ENCODE assay signal across 9 cellular contexts in the genomic region with DNA sequence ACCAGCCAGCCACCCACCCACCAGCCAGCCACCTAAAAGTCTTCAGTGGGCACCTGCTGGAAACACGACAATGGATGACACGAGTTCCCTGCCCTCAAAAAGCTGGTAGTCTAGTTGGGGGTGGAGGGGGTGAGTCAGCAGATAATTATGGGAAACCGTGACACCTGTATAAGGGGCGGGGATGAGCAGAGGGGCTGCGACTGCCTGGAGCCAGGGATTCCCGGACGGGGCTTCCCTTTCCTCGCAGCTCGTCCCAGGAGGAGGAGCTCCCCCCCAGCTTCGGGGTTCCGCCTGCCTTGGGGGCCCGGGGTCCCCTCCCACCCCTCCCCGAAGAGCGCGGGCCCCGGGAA. TPM values are rescaled to one million over a fixed set of nuclear protein-coding genes. Genes with fewer than 3 reads are reported as not detected.
DNase-seq lines count a peak whose midpoint lies in the region; ATAC-seq and TF ChIP-seq lines count a peak whose summit lies in the region.
"Had no signal": no experiment of that assay in that cellular context is flagged by ENCODE, and none has a peak within 500 bp of the region (broad histone marks: within the 10 kb centered on the region; RNA-seq: fewer than 3 reads in every experiment).

No MANE protein-coding gene starts in this region.

- H3K27me3 ChIP-seq in right cardiac atrium (ENCODE audit: control insufficient read depth, insufficient read depth), result no peaks in the 10 kb centered on the region

- ATAC-seq in right cardiac atrium (peak in 1 of 2 donors; percentile 3), HG02970 (IDR thresholded peaks at IDR 0.05; ENCODE audit: low FRiP score, unreplicated experiment) (no peak)
- ATAC-seq in stimulated activated naive CD8-positive, alpha-beta T cell treated with anti-CD3 and anti-CD28 coated beads, Interleukin-15, amount 100 ng/mL, for 72 hours, result peak; percentile 19

- H2AFZ ChIP-seq in OCI-LY7 (ENCODE audit: low read length), result no peak overlapping the region

- no peaks in the 10 kb centered on the region for H3K79me2 ChIP-seq in OCI-LY7 (ENCODE audit: insufficient read depth, low read depth, low read length)

- peaks cover 65% of the 10 kb centered on the region for H3K27me3 Mint-ChIP-seq in T-helper 1 cell treated with Interleukin-12 subunit alpha and Interleukin-12 subunit beta and Interleukin-4 antibody, amounts not matched to agents 30 μg/mL and 1 μg/mL, for 36 hours (ENCODE audit: low read depth)
- peaks cover 47% of the 10 kb centered on the region for H3K27me3 Mint-ChIP-seq in stimulated activated naive CD8-positive, alpha-beta T cell treated with anti-CD3 and anti-CD28 coated beads, Interleukin-15, amount 100 ng/mL, for 72 hours

- H3K27ac Mint-ChIP-seq in T-helper 1 cell treated with Interleukin-12 subunit alpha and Interleukin-12 subunit beta and Interleukin-4 antibody, amounts not matched to agents 30 μg/mL and 1 μg/mL, for 36 hours, result no peak overlapping the region
- H3K27ac Mint-ChIP-seq in stimulated activated naive CD8-positive, alpha-beta T cell treated with anti-CD3 and anti-CD28 coated beads, Interleukin-15, amount 100 ng/mL, for 72 hours, result peak overlapping the region in 1 of 2 donors; percentile 19

- BruUV-seq in OCI-LY7 (replicated peaks; lab: Mats Ljungman, UMichigan), result no TSS peak

- no peak overlapping the region for H3K27ac ChIP-seq in OCI-LY7 (ENCODE audit: low read depth, low read length, poor library complexity, severe bottlenecking)
- H3K27ac ChIP-seq in right cardiac atrium (ENCODE audit: low read length), result no peak overlapping the region
- H3K27ac ChIP-seq: SJSA1 had no signal

- no peak overlapping the region for H3K4me3 ChIP-seq in OCI-LY7 (ENCODE audit: low read depth, low read length, poor library complexity, severe bottlenecking)
- H3K4me3 ChIP-seq in right cardiac atrium (ENCODE audit: low read length), result peak overlapping the region; percentile 65
- H3K4me3 ChIP-seq: SJSA1 had no signal

- H4K20me1 ChIP-seq in OCI-LY7 (ENCODE audit: insufficient read depth, low read length), result no peaks in the 10 kb centered on the region

- CTCF ChIA-PET in OCI-LY7 (lab: Charles Lee; ENCODE audit: unreplicated experiment), result interaction anchor here (0.5 to 2.7 kb wide), 11 partner anchors 25 to 186 kb away, joined by 3 to 20 read pairs (median 9); a partner anchor contains a TSS

- no peak for TF ChIP-seq CTCF in OCI-LY7 (conservative IDR thresholded peaks at IDR 0.05; ENCODE audit: low read length)

- no peaks in the 10 kb centered on the region for H3K9me3 ChIP-seq in OCI-LY7 (ENCODE audit: low read length)
- H3K9me3 ChIP-seq in right cardiac atrium (ENCODE audit: control insufficient read depth, low read length), result no peaks in the 10 kb centered on the region
- H3K9me3 ChIP-seq: SJSA1 had no signal

- H3K9me2 ChIP-seq in OCI-LY7 (ENCODE audit: insufficient read depth, low read length), result no peaks in the 10 kb centered on the region

- peak overlapping the region; percentile 31 for H3K4me3 Mint-ChIP-seq in T-helper 1 cell treated with Interleukin-12 subunit alpha and Interleukin-12 subunit beta and Interleukin-4 antibody, amounts not matched to agents 30 μg/mL and 1 μg/mL, for 36 hours
- peak overlapping the region; percentile 70 to 90 for H3K4me3 Mint-ChIP-seq in stimulated activated naive CD8-positive, alpha-beta T cell treated with anti-CD3 and anti-CD28 coated beads, Interleukin-15, amount 100 ng/mL, for 72 hours

- peaks cover 27% of the 10 kb centered on the region for H3K4me1 ChIP-seq in OCI-LY7 (ENCODE audit: insufficient read depth, low read length, poor library complexity, severe bottlenecking)
- no peaks in the 10 kb centered on the region for H3K4me1 ChIP-seq in right cardiac atrium (ENCODE audit: control insufficient read depth, insufficient read depth, low read length)

- H3K4me1 Mint-ChIP-seq in T-helper 1 cell treated with Interleukin-12 subunit alpha and Interleukin-12 subunit beta and Interleukin-4 antibody, amounts not matched to agents 30 μg/mL and 1 μg/mL, for 36 hours (ENCODE audit: low read depth), result peaks cover 21% of the 10 kb centered on the region
- peaks cover 45% of the 10 kb centered on the region for H3K4me1 Mint-ChIP-seq in stimulated activated naive CD8-positive, alpha-beta T cell treated with anti-CD3 and anti-CD28 coated beads, Interleukin-15, amount 100 ng/mL, for 72 hours

- DNase-seq in T-helper 1 cell (no peak), OCI-LY7 (ENCODE audit: low spot score) (no peak), right cardiac atrium (no peak), NOMO-1 treated with DMSO at 0.1 percent for 48 hours (lab: John Stamatoyannopoulos, UW; ENCODE audit: unreplicated experiment) (no peak), mucosa of gallbladder (ENCODE audit: low spot score) (no peak)
- peak in 1 of 2 donors; percentile 27 for DNase-seq in stimulated activated naive CD8-positive, alpha-beta T cell treated with anti-CD3 and anti-CD28 coated beads, Interleukin-15, amount 100 ng/mL, for 72 hours

- POLR2A ChIA-PET in OCI-LY7 (lab: Charles Lee), result interaction anchor here (0.6 to 1.9 kb wide), 5 partner anchors 12 to 1214 kb away, joined by 3 to 8 read pairs (median 4); no protein-coding TSS in a partner anchor

- no peaks in the 10 kb centered on the region for H3K36me3 ChIP-seq in OCI-LY7 (ENCODE audit: insufficient read depth, low read length)
- H3K36me3 ChIP-seq: SJSA1 had no signal

- H3K36me3 Mint-ChIP-seq in T-helper 1 cell treated with Interleukin-12 subunit alpha and Interleukin-12 subunit beta and Interleukin-4 antibody, amounts not matched to agents 30 μg/mL and 1 μg/mL, for 36 hours (ENCODE audit: low read depth), result no peaks in the 10 kb centered on the region

- 3% methylated on average over 16 of the region's 16 CpGs for WGBS in right cardiac atrium

- intact Hi-C loops in OCI-LY7 (cut with micrococcal nuclease; ENCODE audit: unreplicated experiment) (loop anchor here (5.0 kb wide), 2 partner anchors 109 to 111 kb away; a partner anchor contains a TSS), right cardiac atrium (cut with DNase I) (loop anchor here (2.0 to 10.0 kb wide), 7 partner anchors 69 to 1057 kb away; a partner anchor contains a TSS)

- H3K9me3 Mint-ChIP-seq in T-helper 1 cell treated with Interleukin-12 subunit alpha and Interleukin-12 subunit beta and Interleukin-4 antibody, amounts not matched to agents 30 μg/mL and 1 μg/mL, for 36 hours, result no peaks in the 10 kb centered on the region
- no peaks in the 10 kb centered on the region for H3K9me3 Mint-ChIP-seq in stimulated activated naive CD8-positive, alpha-beta T cell treated with anti-CD3 and anti-CD28 coated beads, Interleukin-15, amount 100 ng/mL, for 72 hours

- H3K4me2 ChIP-seq in OCI-LY7 (ENCODE audit: low read length), result 0 out of 2 replicates have a peak overlapping the region, but pooled peaks have one; percentile 10

RNA-seq across cellular contexts. Expression of a gene that starts 2.3 kb away (rescaled TPM):
- total RNA-seq in OCI-LY7 (2014; rRNA removed; shearing (Covaris generic)), result 0.25 and 0.41 TPM in 2 replicates
- 2.3 and 4.2 TPM in 2 replicates for total RNA-seq in OCI-LY7 (2022)
- total RNA-seq in right cardiac atrium, result 1 to 10 TPM in 1 of 4 donors, under 1 TPM in 3; 0.65 to 1.4 (median 0.79) TPM
- 0.97 TPM for polyA plus RNA-seq in right cardiac atrium
- total RNA-seq in mucosa of gallbladder, result 19.2 TPM
- total RNA-seq: SJSA1 had no signal

RNA-seq across cellular contexts. Expression of a gene that starts 31.1 kb away (rescaled TPM):
- total RNA-seq in OCI-LY7 (2014; rRNA removed; shearing (Covaris generic)), result 38.4 and 41.3 TPM in 2 replicates
- total RNA-seq in OCI-LY7 (2022), result 55.5 and 62.1 TPM in 2 replicates
- 10 to 100 TPM; 24.1 to 37.0 (median 30.7) TPM for total RNA-seq in right cardiac atrium
- polyA plus RNA-seq in right cardiac atrium, result 20.7 TPM
- total RNA-seq in mucosa of gallbladder, result 39.5 TPM

RNA-seq across cellular contexts. Expression of a gene that starts 57.5 kb away (rescaled TPM):
- 47.1 and 61.1 TPM in 2 replicates for total RNA-seq in OCI-LY7 (2014; rRNA removed; shearing (Covaris generic))
- 78.6 and 87.0 TPM in 2 replicates for total RNA-seq in OCI-LY7 (2022)
- 1 to 10 TPM; 3.4 to 10.0 (median 8.8) TPM for total RNA-seq in right cardiac atrium
- 8.4 TPM for polyA plus RNA-seq in right cardiac atrium
- 89.5 TPM for total RNA-seq in mucosa of gallbladder
